Comparison of ENCODE assay signal across 8 cellular contexts in the genomic region with DNA sequence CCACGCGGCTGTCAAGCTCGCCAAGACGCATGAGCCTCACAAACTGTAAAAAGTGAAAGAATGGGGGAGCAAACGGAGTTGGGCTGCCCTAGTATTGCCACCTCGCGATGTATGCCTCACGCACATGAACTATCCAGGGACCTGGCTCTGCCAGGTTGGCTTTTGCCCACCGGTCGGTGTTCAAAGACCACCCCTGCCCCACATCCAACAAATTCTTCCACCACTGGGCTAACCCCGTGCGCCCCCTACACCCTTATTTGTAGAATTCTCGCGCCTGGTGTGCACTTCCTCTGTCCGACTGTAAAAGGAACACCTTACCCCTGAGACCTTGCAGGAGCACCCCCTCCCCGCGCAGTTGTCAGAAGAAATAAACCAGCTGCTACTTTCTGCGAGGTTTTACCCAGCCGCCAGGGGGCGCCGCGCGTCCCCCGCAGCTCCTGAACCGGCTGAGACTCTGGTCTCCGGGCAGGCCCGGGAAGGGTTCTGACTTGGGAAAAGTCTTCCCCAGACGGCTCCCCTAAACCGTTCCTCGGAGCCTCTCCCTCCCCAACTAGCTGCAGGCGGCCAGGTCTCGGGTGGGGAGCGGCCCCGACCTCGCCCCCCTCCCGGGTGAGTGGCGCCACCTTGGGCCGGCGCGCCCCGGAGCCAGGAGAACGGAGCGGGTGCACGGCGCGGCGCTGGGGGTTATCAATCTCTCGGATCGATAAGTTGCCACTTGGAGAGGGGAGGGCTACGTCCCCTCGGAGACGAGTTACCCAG. TPM values are rescaled to one million over a fixed set of nuclear protein-coding genes. Genes with fewer than 3 reads are reported as not detected.
A peak's percentile ranks its signal among the peaks of the same experiment; 100 is the strongest.
DNase-seq lines count a peak whose midpoint lies in the region; ATAC-seq and TF ChIP-seq lines count a peak whose summit lies in the region.

No MANE protein-coding gene starts in this region.

- DNase-seq in stimulated activated naive CD4-positive, alpha-beta T cell (lab: John Stamatoyannopoulos, UW), result peak in 4 of 6 experiments; percentile 14 to 48 (median 26)
- no peak for DNase-seq in stimulated activated naive CD4-positive, alpha-beta T cell treated with Interleukin-2 at 50 U/mL for 16 hours (lab: John Stamatoyannopoulos, UW)
- DNase-seq in NCI-H524 (lab: John Stamatoyannopoulos, UW) (peak; percentile 81 to 82), fibroblast of villous mesenchyme (ENCODE audit: low read depth) (peak; percentile 9), nephron progenitor cell (peak; percentile 65)
- DNase-seq in activated T-cell treated with anti-CD3 and anti-CD28 coated beads, Interleukin-2, amount 50 U/mL, for 1 hour, result peak; percentile 61

- no peaks in the 10 kb centered on the region for H3K27me3 Mint-ChIP-seq in nephron progenitor cell (ENCODE audit: low read depth, poor library complexity)

- peaks cover 30% of the 10 kb centered on the region for H3K4me1 Mint-ChIP-seq in nephron progenitor cell

- H3K9me3 Mint-ChIP-seq in nephron progenitor cell, result no peaks in the 10 kb centered on the region

- H3K4me3 Mint-ChIP-seq in nephron progenitor cell, result peak overlapping the region; percentile 91

- no peaks in the 10 kb centered on the region for H3K36me3 Mint-ChIP-seq in nephron progenitor cell (ENCODE audit: low read depth)

- H3K27ac Mint-ChIP-seq in nephron progenitor cell, result peak overlapping the region; percentile 88

- ATAC-seq in HG02623 (IDR thresholded peaks at IDR 0.05; ENCODE audit: unreplicated experiment) (no peak), HG03139 (IDR thresholded peaks at IDR 0.05; ENCODE audit: unreplicated experiment) (no peak)

- peak overlapping the region; percentile 43 for H3K4me3 ChIP-seq in fibroblast of villous mesenchyme (ENCODE audit: low read depth, low read length)

- peak; percentile 55 for TF ChIP-seq CTCF in fibroblast of villous mesenchyme (IDR thresholded peaks at IDR 0.05; ENCODE audit: insufficient read depth, low read depth, low read length)
- TF ChIP-seq CTCF in nephron progenitor cell (IDR thresholded peaks at IDR 0.05), result peak; percentile 86

RNA-seq across cellular contexts. Expression of gene ZNF423, which starts 1.7 kb away (rescaled TPM):
- total RNA-seq in fibroblast of villous mesenchyme, result 0.32 and 0.43 TPM in 2 replicates
